ENCODE assay signal across 16 cellular contexts in genomic region chr3:79003994-79004393, GRCh38.
DNase-seq lines count a peak whose midpoint lies in the region; ATAC-seq, FAIRE-seq and TF ChIP-seq lines count a peak whose summit lies in the region.
"Had no signal": no experiment of that assay in that cellular context is flagged by ENCODE, and none has a peak within 500 bp of the region (broad histone marks: within the 10 kb centered on the region; RNA-seq: fewer than 3 reads in every experiment).

No MANE protein-coding gene starts in this region.

- no peaks in the 10 kb centered on the region for H3K36me3 ChIP-seq in BE2C
- H3K36me3 ChIP-seq in endodermal cell (ENCODE audit: control insufficient read depth, insufficient read depth, low read length): no peaks in the 10 kb centered on the region
- H3K36me3 ChIP-seq in smooth muscle cell (ENCODE audit: low read depth): no peaks in the 10 kb centered on the region
- no peaks in the 10 kb centered on the region for H3K36me3 ChIP-seq in right lobe of liver

- H3K9me3 Mint-ChIP-seq in endodermal cell (peaks cover 2% of the 10 kb centered on the region), mesothelial cell of epicardium (peaks cover 11% of the 10 kb centered on the region), type B pancreatic cell (no peaks in the 10 kb centered on the region)
- H3K9me3 Mint-ChIP-seq: GM23338 had no signal

- H3K27ac Mint-ChIP-seq in endodermal cell (no peak overlapping the region), mesothelial cell of epicardium (no peak overlapping the region), type B pancreatic cell (no peak overlapping the region)
- H3K27ac Mint-ChIP-seq: CD4-positive, alpha-beta memory T cell; GM23338 had no signal

- H3K79me2 ChIP-seq in smooth muscle cell (ENCODE audit: low read depth): peaks cover 96% of the 10 kb centered on the region

- no peak for DNase-seq in BE2C
- no peak for DNase-seq in endodermal cell
- no peak for DNase-seq in mesothelial cell of epicardium (ENCODE audit: low spot score in 2 of 2, unreplicated experiment in 2 of 2)
- DNase-seq in type B pancreatic cell (ENCODE audit: extremely low spot score, unreplicated experiment): no peak
- DNase-seq in smooth muscle cell (lab: John Stamatoyannopoulos, UW; ENCODE audit: unreplicated experiment): no peak
- DNase-seq in right lobe of liver: no peak
- no peak for DNase-seq in urothelium cell line (ENCODE audit: low spot score)
- DNase-seq: CD4-positive, alpha-beta memory T cell; DMS153; DMS79 treated with DMSO at 0.1 percent for 48 hours; EL; H7; IMR-90 had no signal

- peaks cover 88% of the 10 kb centered on the region for H4K20me1 ChIP-seq in smooth muscle cell (ENCODE audit: low read depth)

- H3K4me3 Mint-ChIP-seq in endodermal cell (no peak overlapping the region), mesothelial cell of epicardium (no peak overlapping the region), type B pancreatic cell (no peak overlapping the region)
- H3K4me3 Mint-ChIP-seq: CD4-positive, alpha-beta memory T cell; GM23338 had no signal

- no peaks in the 10 kb centered on the region for H3F3A ChIP-seq in smooth muscle cell (ENCODE audit: low read depth)

- no peak overlapping the region for H2AFZ ChIP-seq in smooth muscle cell (ENCODE audit: low read depth)
- H2AFZ ChIP-seq: GM23338 had no signal

- no peak overlapping the region for H3K27ac ChIP-seq in endodermal cell (ENCODE audit: low read depth, low read length)
- no peak overlapping the region for H3K27ac ChIP-seq in smooth muscle cell (ENCODE audit: low read depth)
- no peak overlapping the region for H3K27ac ChIP-seq in right lobe of liver
- H3K27ac ChIP-seq: C4-2B had no signal

- WGBS in endodermal cell (ENCODE audit: insufficient coverage in 1 of 2, insufficient read length in 1 of 2), 2 experiments: 80% methylated on average over 1 of the region's 1 CpG; no CpG with 5 or more reads in 1 of the 2 experiments
- 100% methylated on average over 1 of the region's 1 CpG for WGBS in smooth muscle cell (ENCODE audit: low lambda C conversion rate)
- WGBS in right lobe of liver (ENCODE audit: insufficient coverage, low coverage, low lambda C conversion rate, missing lambda C conversion rate): 85% methylated on average over 1 of the region's 1 CpG

- ATAC-seq in right lobe of liver: no peak
- ATAC-seq: GM23338 had no signal

- H3K9ac ChIP-seq in endodermal cell (ENCODE audit: extremely low read depth, low read length, poor library complexity, severe bottlenecking) (no peak overlapping the region), smooth muscle cell (ENCODE audit: low read depth) (no peak overlapping the region)

- H3K27me3 Mint-ChIP-seq in endodermal cell (ENCODE audit: insufficient read depth): peaks cover 26% of the 10 kb centered on the region
- no peaks in the 10 kb centered on the region for H3K27me3 Mint-ChIP-seq in mesothelial cell of epicardium (ENCODE audit: low read depth)
- H3K27me3 Mint-ChIP-seq in type B pancreatic cell: no peaks in the 10 kb centered on the region
- H3K27me3 Mint-ChIP-seq: CD4-positive, alpha-beta memory T cell had no signal

- H3K4me2 ChIP-seq in smooth muscle cell: no peak overlapping the region
- H3K4me2 ChIP-seq: GM23338 had no signal

- H3K36me3 Mint-ChIP-seq in endodermal cell (ENCODE audit: low read depth) (peaks cover 4% of the 10 kb centered on the region), mesothelial cell of epicardium (no peaks in the 10 kb centered on the region), type B pancreatic cell (peaks cover 13% of the 10 kb centered on the region)
- H3K36me3 Mint-ChIP-seq: CD4-positive, alpha-beta memory T cell had no signal

- H3K4me1 Mint-ChIP-seq in endodermal cell (peaks cover 47% of the 10 kb centered on the region), mesothelial cell of epicardium (peaks cover 25% of the 10 kb centered on the region), type B pancreatic cell (ENCODE audit: unreplicated experiment) (peaks cover 27% of the 10 kb centered on the region)
- H3K4me1 Mint-ChIP-seq: CD4-positive, alpha-beta memory T cell had no signal

- no peaks in the 10 kb centered on the region for H3K27me3 ChIP-seq in BE2C
- H3K27me3 ChIP-seq in endodermal cell (ENCODE audit: control insufficient read depth, insufficient read depth, low read length, poor library complexity, severe bottlenecking): peaks cover 23% of the 10 kb centered on the region
- H3K27me3 ChIP-seq in smooth muscle cell (ENCODE audit: low read depth): no peaks in the 10 kb centered on the region
- H3K27me3 ChIP-seq in right lobe of liver: no peaks in the 10 kb centered on the region

- intact Hi-C loops in right lobe of liver (cut with DNase I): no loop called here

- no peak overlapping the region for H3K4me3 ChIP-seq in BE2C (ENCODE audit: low read depth, low read length)
- H3K4me3 ChIP-seq in endodermal cell (ENCODE audit: low read length): no peak overlapping the region
- no peak overlapping the region for H3K4me3 ChIP-seq in smooth muscle cell
- H3K4me3 ChIP-seq in right lobe of liver: no peak overlapping the region
- H3K4me3 ChIP-seq: GM23338 had no signal

- H3K9me3 ChIP-seq in BE2C (no peaks in the 10 kb centered on the region), endodermal cell (ENCODE audit: control insufficient read depth, low read length) (peaks cover 6% of the 10 kb centered on the region), smooth muscle cell (replicated peaks; ENCODE audit: low read depth) (peaks cover 9% of the 10 kb centered on the region), right lobe of liver (no peaks in the 10 kb centered on the region)

- FAIRE-seq in urothelium cell line (lab: Jason Lieb, UNC): no peak
- FAIRE-seq: G401.6 had no signal

- TF ChIP-seq CTCF in BE2C (IDR thresholded peaks at IDR 0.05; ENCODE audit: low read depth, low read length) (peak; percentile 7; the same call in 1 of the 2 replicates), endodermal cell (conservative IDR thresholded peaks at IDR 0.05) (peak; percentile 48), mesothelial cell of epicardium (IDR thresholded peaks at IDR 0.05; ENCODE audit: unreplicated experiment) (peak; percentile 34), type B pancreatic cell (conservative IDR thresholded peaks at IDR 0.05) (peak; percentile 53), smooth muscle cell (IDR thresholded peaks at IDR 0.05; ENCODE audit: borderline replicate concordance, insufficient read depth, poor library complexity, severe bottlenecking) (no peak), right lobe of liver (IDR thresholded peaks at IDR 0.05) (no peak)

- H3K4me1 ChIP-seq in BE2C: peaks cover 12% of the 10 kb centered on the region
- H3K4me1 ChIP-seq in endodermal cell (ENCODE audit: control insufficient read depth, insufficient read depth, low read length): peaks cover 10% of the 10 kb centered on the region
- H3K4me1 ChIP-seq in smooth muscle cell (ENCODE audit: low read depth): peaks cover 49% of the 10 kb centered on the region
- H3K4me1 ChIP-seq in right lobe of liver: no peaks in the 10 kb centered on the region

- no peak for TF ChIP-seq POLR2A in right lobe of liver (IDR thresholded peaks at IDR 0.05)

Comparison
In these comparisons a context has a peak if more than half of its experiments do, and no peak if none do; other contexts are left out.
1. CTCF ChIP-seq: peak in BE2C (single experiment), endodermal cell (single experiment), mesothelial cell of epicardium (single experiment) and type B pancreatic cell (single experiment); none in smooth muscle cell (single experiment) and right lobe of liver (0 of 4).